10 cellular contexts compared by ENCODE assay signal in genomic region chr2:18991177-18992168, GRCh38.
DNase-seq lines count a peak whose midpoint lies in the region; ATAC-seq, FAIRE-seq and TF ChIP-seq lines count a peak whose summit lies in the region.
"Had no signal": no experiment of that assay in that cellular context is flagged by ENCODE, and none has a peak within 500 bp of the region (broad histone marks: within the 10 kb centered on the region; RNA-seq: fewer than 3 reads in every experiment).

No MANE protein-coding gene starts in this region.

- H3K4me3 ChIP-seq in AG10803 (ENCODE audit: low read length), result no peak overlapping the region
- H3K4me3 ChIP-seq in GM23338, result no peak overlapping the region

- H3F3A ChIP-seq in GM23338 (replicated peaks; ENCODE audit: low read depth), result no peaks in the 10 kb centered on the region

- no peak for ATAC-seq in GM23338
- ATAC-seq in GM21528 (IDR thresholded peaks at IDR 0.05; ENCODE audit: low FRiP score, unreplicated experiment), result no peak

- FAIRE-seq in GM19239 (lab: Jason Lieb, UNC), result no peak

- H3K27ac ChIP-seq in caudate nucleus (ENCODE audit: low read depth, low read length) (peak overlapping the region; percentile 9), GM23338 (ENCODE audit: low read depth) (no peak overlapping the region)
- H3K27ac ChIP-seq: parathyroid adenoma had no signal

- H3K4me1 ChIP-seq in GM23338 (ENCODE audit: insufficient read depth), result peaks cover 9% of the 10 kb centered on the region

- H3K4me3 Mint-ChIP-seq in mesothelial cell of epicardium, result no peak overlapping the region
- H3K4me3 Mint-ChIP-seq in GM23338, result no peak overlapping the region
- H3K4me3 Mint-ChIP-seq in activated naive CD8-positive, alpha-beta T cell treated with anti-CD3 and anti-CD28 coated beads for 36 hours, result no peak overlapping the region
- H3K4me3 Mint-ChIP-seq: activated naive CD8-positive, alpha-beta T cell had no signal

- no peaks in the 10 kb centered on the region for H3K9me2 ChIP-seq in GM23338 (ENCODE audit: insufficient read depth)

- no peaks in the 10 kb centered on the region for H4K20me1 ChIP-seq in GM23338 (replicated peaks; ENCODE audit: insufficient read depth)

- no peaks in the 10 kb centered on the region for H3K36me3 ChIP-seq in GM23338 (ENCODE audit: insufficient read depth)

- H3K27ac Mint-ChIP-seq in mesothelial cell of epicardium, result peak overlapping the region; percentile 85
- H3K27ac Mint-ChIP-seq in GM23338, result no peak overlapping the region
- no peak overlapping the region for H3K27ac Mint-ChIP-seq in activated naive CD8-positive, alpha-beta T cell treated with anti-CD3 and anti-CD28 coated beads for 36 hours
- H3K27ac Mint-ChIP-seq: activated naive CD8-positive, alpha-beta T cell had no signal

- H3K27me3 Mint-ChIP-seq in mesothelial cell of epicardium (ENCODE audit: low read depth), result no peaks in the 10 kb centered on the region
- H3K27me3 Mint-ChIP-seq in GM23338 (ENCODE audit: insufficient read depth, low read depth, poor library complexity), result no peaks in the 10 kb centered on the region
- H3K27me3 Mint-ChIP-seq in activated naive CD8-positive, alpha-beta T cell treated with anti-CD3 and anti-CD28 coated beads for 36 hours, result no peaks in the 10 kb centered on the region
- H3K27me3 Mint-ChIP-seq: activated naive CD8-positive, alpha-beta T cell had no signal

- DNase-seq in AG10803 (ENCODE audit: low read depth) (peak; percentile 98), NCI-H2029 treated with DMSO at 0.1 percent for 48 hours (lab: John Stamatoyannopoulos, UW) (peak; percentile 84), caudate nucleus (lab: John Stamatoyannopoulos, UW) (peak in 17 of 61 donors; percentile 1 to 96 (median 4)), mesothelial cell of epicardium (ENCODE audit: low spot score in 2 of 2, unreplicated experiment in 2 of 2) (no peak), GM23338 (ENCODE audit: low spot score) (no peak), GM19239 (ENCODE audit: insufficient read length, low spot score) (no peak)
- no peak for DNase-seq in activated naive CD8-positive, alpha-beta T cell treated with anti-CD3 and anti-CD28 coated beads for 36 hours

- no peaks in the 10 kb centered on the region for H3K79me2 ChIP-seq in GM23338 (replicated peaks; ENCODE audit: insufficient read depth)
- H3K79me2 ChIP-seq: parathyroid adenoma had no signal

- no peaks in the 10 kb centered on the region for H3K27me3 ChIP-seq in GM23338 (ENCODE audit: insufficient read depth)

- H3K4me2 ChIP-seq in GM23338, result no peak overlapping the region

- TF ChIP-seq CTCF in AG10803 (conservative IDR thresholded peaks at IDR 0.05; ENCODE audit: low read length) (no peak), mesothelial cell of epicardium (IDR thresholded peaks at IDR 0.05; ENCODE audit: unreplicated experiment) (no peak), GM23338 (conservative IDR thresholded peaks at IDR 0.05; ENCODE audit: low read depth in 2 of 2) (no peak)

- H3K4me1 Mint-ChIP-seq in mesothelial cell of epicardium, result peaks cover 22% of the 10 kb centered on the region
- peaks cover 22% of the 10 kb centered on the region; the same call in 2 of the 3 replicates for H3K4me1 Mint-ChIP-seq in GM23338
- no peaks in the 10 kb centered on the region for H3K4me1 Mint-ChIP-seq in activated naive CD8-positive, alpha-beta T cell treated with anti-CD3 and anti-CD28 coated beads for 36 hours

- no peak overlapping the region for H2AFZ ChIP-seq in GM23338
- H2AFZ ChIP-seq: parathyroid adenoma had no signal

- no peaks in the 10 kb centered on the region for H3K36me3 Mint-ChIP-seq in mesothelial cell of epicardium
- H3K36me3 Mint-ChIP-seq in GM23338 (ENCODE audit: low read depth), result no peaks in the 10 kb centered on the region
- no peaks in the 10 kb centered on the region for H3K36me3 Mint-ChIP-seq in activated naive CD8-positive, alpha-beta T cell treated with anti-CD3 and anti-CD28 coated beads for 36 hours
- H3K36me3 Mint-ChIP-seq: activated naive CD8-positive, alpha-beta T cell had no signal

- H3K9me3 Mint-ChIP-seq in mesothelial cell of epicardium (no peaks in the 10 kb centered on the region), GM23338 (no peaks in the 10 kb centered on the region)
- H3K9me3 Mint-ChIP-seq in activated naive CD8-positive, alpha-beta T cell treated with anti-CD3 and anti-CD28 coated beads for 36 hours, result no peaks in the 10 kb centered on the region

TF ChIP-seq in GM23338, 12 proteins besides CTCF, POLR2A, EP300 and RAD21:
- no peak for TF ChIP-seq POLR2AphosphoS5 (IDR thresholded peaks at IDR 0.05; ENCODE audit: low read depth)

Comparison
In these comparisons a context has a peak if more than half of its experiments do, and no peak if none do; other contexts are left out.
1. DNase-seq: peak in AG10803 (single experiment) and NCI-H2029 treated with DMSO at 0.1 percent for 48 hours (single experiment); none in mesothelial cell of epicardium (0 of 2), GM23338 (single experiment), GM19239 (single experiment) and activated naive CD8-positive, alpha-beta T cell treated with anti-CD3 and anti-CD28 coated beads for 36 hours (single experiment).